ENCODE assay signal across 21 cellular contexts in the genomic region with DNA sequence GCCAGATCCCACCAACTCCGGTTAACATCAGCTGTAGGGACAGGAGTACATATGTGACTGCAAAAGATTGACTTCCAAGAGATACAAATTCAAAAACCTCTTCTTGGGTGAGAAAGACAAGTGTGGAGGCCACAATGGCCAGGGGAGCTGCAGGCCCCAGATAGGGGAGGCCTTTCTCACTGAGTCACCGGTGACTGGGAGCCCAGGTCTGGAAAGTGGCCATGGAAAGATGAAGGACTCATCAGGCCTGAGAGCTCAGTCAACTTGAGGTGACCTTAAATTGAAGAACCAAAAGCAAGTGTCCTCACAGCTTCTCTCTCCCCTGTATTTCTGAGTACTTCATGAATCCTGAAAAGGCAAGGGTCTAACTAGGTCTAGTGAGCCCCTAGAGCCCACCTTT.
DNase-seq lines count a peak whose midpoint lies in the region.
"Had no signal": no experiment of that assay in that cellular context is flagged by ENCODE, and none has a peak within 500 bp of the region (broad histone marks: within the 10 kb centered on the region; RNA-seq: fewer than 3 reads in every experiment).

No MANE protein-coding gene starts in this region.

- peak overlapping the region; percentile 80 for H3K27ac ChIP-seq in angular gyrus (ENCODE audit: low read depth, low read length)

- DNase-seq in AG20443 (ENCODE audit: low spot score): peak; percentile 75
- DNase-seq in HT1080 (ENCODE audit: low read depth): peak; percentile 61
- DNase-seq in hepatic stellate cell (ENCODE audit: low spot score): peak; percentile 19
- DNase-seq in ureter (ENCODE audit: low spot score): no peak
- no peak for DNase-seq in OCI-M1 (lab: John Stamatoyannopoulos, UW)
- no peak for DNase-seq in activated CD8-positive, alpha-beta memory T cell treated with anti-CD3 and anti-CD28 coated beads, Interleukin-2, amount 50 U/mL, for 4 hours
- DNase-seq in NCI-H2081 treated with DMSO at 0.1 percent for 48 hours (lab: John Stamatoyannopoulos, UW): no peak
- DNase-seq: activated CD4-positive, alpha-beta T cell treated with anti-CD3 and anti-CD28 coated beads for 4 hours; CD4-positive, alpha-beta T cell; glutamatergic neuron; Karpas-422; left cardiac atrium; mesenchymal stem cell; naive B cell; NCI-H1092; NCI-H1930; NCI-H345; NCI-H774; SIG-M5; stimulated activated CD4-positive, alpha-beta T cell treated with anti-CD3 and anti-CD28 coated beads, Interleukin-12 subunit alpha, Interleukin-12 subunit beta, amount 100 ng/mL, for 4 hours had no signal

Comparison
In these comparisons a context has a peak if more than half of its experiments do, and no peak if none do; other contexts are left out.
1. DNase-seq: peak in AG20443 (single experiment), HT1080 (single experiment) and hepatic stellate cell (single experiment); none in ureter (single experiment), OCI-M1 (single experiment), activated CD8-positive, alpha-beta memory T cell treated with anti-CD3 and anti-CD28 coated beads, Interleukin-2, amount 50 U/mL, for 4 hours (single experiment) and NCI-H2081 treated with DMSO at 0.1 percent for 48 hours (single experiment).